Comparison of ENCODE assay signal across 31 cellular contexts in genomic region chr10:596725-597345, GRCh38.
"Had no signal": no experiment of that assay in that cellular context is flagged by ENCODE, and none has a peak within 500 bp of the region (broad histone marks: within the 10 kb centered on the region; RNA-seq: fewer than 3 reads in every experiment).

No MANE protein-coding gene starts in this region.

- H3K9me3 ChIP-seq: adrenal gland, gastrocnemius medialis, left lung, lower lobe of right lung, neutrophil, ovary, psoas muscle, sigmoid colon, tibial nerve had no signal

- H3K4me1 Mint-ChIP-seq: activated B cell treated with CpG ODN at 0.5 μM for 24 hours; activated naive CD8-positive, alpha-beta T cell treated with anti-CD3 and anti-CD28 coated beads for 36 hours had no signal

- H3K27ac ChIP-seq: adrenal gland, cardiac muscle cell, gastrocnemius medialis, left lung, lower lobe of right lung, neutrophil, ovary, psoas muscle, tibial nerve had no signal

- ATAC-seq: effector memory CD8-positive, alpha-beta T cell; gastrocnemius medialis; left lung; lower lobe of right lung; natural killer cell treated with Interleukin-12 subunit alpha and Interleukin-12 subunit beta and Interleukin-15 and Interleukin-18, amount 100 ng/mL, for 72 hours; psoas muscle had no signal

- H3K27ac Mint-ChIP-seq: activated B cell treated with CpG ODN at 0.5 μM for 24 hours; activated naive CD4-positive, alpha-beta T cell treated with anti-CD3 and anti-CD28 coated beads for 36 hours; activated naive CD8-positive, alpha-beta T cell treated with anti-CD3 and anti-CD28 coated beads for 36 hours; effector memory CD8-positive, alpha-beta T cell; natural killer cell treated with Interleukin-12 subunit alpha and Interleukin-12 subunit beta and Interleukin-15 and Interleukin-18, amount 100 ng/mL, for 72 hours; stimulated activated naive CD8-positive, alpha-beta T cell treated with anti-CD3 and anti-CD28 coated beads, Interleukin-15, Interleukin-2, amounts not matched to agents 100 ng/mL and 50 ng/mL, for 24 hours; T-helper 2 cell treated with Interferon-gamma antibody and Interleukin-4, amounts not matched to agents 5 μg/mL and 100 μg/mL, for 36 hours had no signal

- H3K27me3 ChIP-seq: adrenal gland, cardiac muscle cell, gastrocnemius medialis, left lung, ovary, sigmoid colon, tibial nerve had no signal

- H3K36me3 ChIP-seq: adrenal gland, cardiac muscle cell, gastrocnemius medialis, left lung, lower lobe of right lung, neutrophil, ovary, sigmoid colon, tibial nerve had no signal

- H3K36me3 Mint-ChIP-seq: activated naive CD8-positive, alpha-beta T cell treated with anti-CD3 and anti-CD28 coated beads for 36 hours; natural killer cell treated with Interleukin-12 subunit alpha and Interleukin-12 subunit beta and Interleukin-15 and Interleukin-18, amount 100 ng/mL, for 72 hours had no signal

- H3K4me3 Mint-ChIP-seq: activated B cell treated with CpG ODN at 0.5 μM for 24 hours; activated naive CD4-positive, alpha-beta T cell treated with anti-CD3 and anti-CD28 coated beads for 36 hours; activated naive CD8-positive, alpha-beta T cell treated with anti-CD3 and anti-CD28 coated beads for 36 hours; brain; effector memory CD8-positive, alpha-beta T cell; natural killer cell treated with Interleukin-12 subunit alpha and Interleukin-12 subunit beta and Interleukin-15 and Interleukin-18, amount 100 ng/mL, for 72 hours; stimulated activated naive CD8-positive, alpha-beta T cell treated with anti-CD3 and anti-CD28 coated beads, Interleukin-15, Interleukin-2, amounts not matched to agents 100 ng/mL and 50 ng/mL, for 24 hours; T-helper 2 cell treated with Interferon-gamma antibody and Interleukin-4, amounts not matched to agents 5 μg/mL and 100 μg/mL, for 36 hours had no signal

- H3K27me3 Mint-ChIP-seq: activated naive CD8-positive, alpha-beta T cell treated with anti-CD3 and anti-CD28 coated beads for 36 hours; brain had no signal

- H3K4me3 ChIP-seq: adrenal gland, cardiac muscle cell, gastrocnemius medialis, left lung, lower lobe of right lung, ovary, psoas muscle, sigmoid colon, tibial nerve had no signal

- DNase-seq: activated B cell treated with CpG ODN at 0.5 μM for 24 hours; activated CD4-positive, alpha-beta T cell treated with anti-CD3 and anti-CD28 coated beads for 4 hours; activated CD4-positive, alpha-beta T cell treated with anti-CD3 and anti-CD28 coated beads, Interleukin-2, amount 50 U/mL, for 4 hours; activated CD8-positive, alpha-beta memory T cell treated with anti-CD3 and anti-CD28 coated beads for 24 hours; activated effector memory CD4-positive, alpha-beta T cell treated with Interleukin-2 at 50 U/mL for 16 hours; activated naive CD4-positive, alpha-beta T cell treated with anti-CD3 and anti-CD28 coated beads for 36 hours; activated naive CD8-positive, alpha-beta T cell treated with anti-CD3 and anti-CD28 coated beads for 36 hours; cortex of kidney; effector memory CD8-positive, alpha-beta T cell; erythroblast; gastrocnemius medialis; glutamatergic neuron; lower lobe of right lung; mesendoderm; ovary; psoas muscle; sigmoid colon; small intestine; stimulated activated CD4-positive, alpha-beta T cell treated with anti-CD3 and anti-CD28 coated beads, Interleukin-15, amount 100 ng/mL, for 24 hours; T-helper 1 cell had no signal

- FAIRE-seq: islet of Langerhans, small intestine, urothelium cell line had no signal

- H3K9me3 Mint-ChIP-seq: activated B cell treated with CpG ODN at 0.5 μM for 24 hours; activated naive CD4-positive, alpha-beta T cell treated with anti-CD3 and anti-CD28 coated beads for 36 hours; activated naive CD8-positive, alpha-beta T cell treated with anti-CD3 and anti-CD28 coated beads for 36 hours; effector memory CD8-positive, alpha-beta T cell; natural killer cell treated with Interleukin-12 subunit alpha and Interleukin-12 subunit beta and Interleukin-15 and Interleukin-18, amount 100 ng/mL, for 72 hours; stimulated activated naive CD8-positive, alpha-beta T cell treated with anti-CD3 and anti-CD28 coated beads, Interleukin-15, Interleukin-2, amounts not matched to agents 100 ng/mL and 50 ng/mL, for 24 hours; T-helper 2 cell treated with Interferon-gamma antibody and Interleukin-4, amounts not matched to agents 5 μg/mL and 100 μg/mL, for 36 hours had no signal
